In the genomic region with DNA sequence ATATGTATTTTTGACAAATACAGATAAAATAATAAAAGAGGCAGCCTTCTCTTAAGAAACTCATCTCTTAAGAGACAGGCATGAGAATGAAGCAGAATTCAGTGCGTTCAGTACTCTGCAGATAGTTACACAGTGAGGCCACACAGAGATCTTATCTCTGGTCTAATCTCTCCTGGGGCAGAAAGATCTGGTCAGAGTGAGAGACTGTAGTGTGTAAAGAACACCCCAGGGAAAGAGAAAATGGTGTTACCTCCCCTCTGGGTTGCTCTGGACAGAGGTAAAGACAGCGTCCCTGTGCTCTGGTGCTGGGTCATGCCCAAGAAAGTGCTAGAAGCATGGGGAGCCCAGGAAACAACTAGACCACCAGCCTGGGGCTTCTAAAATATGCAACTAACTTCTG, we compare ENCODE assay signal across 15 cellular contexts.
DNase-seq lines count a peak whose midpoint lies in the region; ATAC-seq and TF ChIP-seq lines count a peak whose summit lies in the region.
"Had no signal": no experiment of that assay in that cellular context is flagged by ENCODE, and none has a peak within 500 bp of the region (broad histone marks: within the 10 kb centered on the region; RNA-seq: fewer than 3 reads in every experiment).

No MANE protein-coding gene starts in this region.

- no peak overlapping the region for H3K4me3 ChIP-seq in AG04450 (ENCODE audit: low read depth, low read length)
- no peak overlapping the region for H3K4me3 ChIP-seq in DND-41 (ENCODE audit: low read depth in 1 of 2, low read length in 2 of 2)
- H3K4me3 ChIP-seq in mesendoderm (ENCODE audit: low read length), result no peak overlapping the region
- no peak overlapping the region for H3K4me3 ChIP-seq in naive thymus-derived CD4-positive, alpha-beta T cell (ENCODE audit: low read length)
- H3K4me3 ChIP-seq: A549, BLaER1, GM12878, GM23338 had no signal

- H3K79me1 ChIP-seq in mesendoderm (ENCODE audit: low read length), result no peaks in the 10 kb centered on the region

- peaks cover 0 to 17% (median 4%) of the 10 kb centered on the region in 11 donors for H3K9me3 Mint-ChIP-seq in naive thymus-derived CD4-positive, alpha-beta T cell

- no peak overlapping the region for H3K4me3 Mint-ChIP-seq in naive thymus-derived CD4-positive, alpha-beta T cell
- H3K4me3 Mint-ChIP-seq: CD8-positive, alpha-beta memory T cell; GM23338; IgD-negative memory B cell had no signal

- no peaks in the 10 kb centered on the region for H3K79me2 ChIP-seq in DND-41 (ENCODE audit: insufficient read depth, low read length)
- H3K79me2 ChIP-seq in mesendoderm (ENCODE audit: control insufficient read depth, insufficient read depth, low read length), result no peaks in the 10 kb centered on the region

- H4K8ac ChIP-seq in mesendoderm (ENCODE audit: low read depth, low read length), result no peak overlapping the region

- POLR2A ChIA-PET in AG04450 (lab: Yijun Ruan, JAX), result no interaction called here
- POLR2A ChIA-PET in naive thymus-derived CD4-positive, alpha-beta T cell (lab: Charles Lee), result no interaction called here

- H3K27ac ChIP-seq in AG04450 (ENCODE audit: low read depth, low read length), result peak overlapping the region; percentile 25
- no peak overlapping the region for H3K27ac ChIP-seq in DND-41 (ENCODE audit: low read length)
- H3K27ac ChIP-seq in VCaP, result peak overlapping the region; percentile 26; the same call in 1 of the 2 replicates
- no peak overlapping the region for H3K27ac ChIP-seq in mesendoderm (ENCODE audit: low read depth, low read length)
- H3K27ac ChIP-seq in naive thymus-derived CD4-positive, alpha-beta T cell (ENCODE audit: low read depth, low read length), result no peak overlapping the region
- H3K27ac ChIP-seq: A549, BLaER1 had no signal

- no peak overlapping the region for H2BK5ac ChIP-seq in mesendoderm (ENCODE audit: low read length)

- ATAC-seq in DND-41 (ENCODE audit: insufficient read depth, low read depth) (peak; percentile 74), GM18858 (IDR thresholded peaks at IDR 0.05; ENCODE audit: unreplicated experiment) (no peak)
- no peak for ATAC-seq in naive thymus-derived CD4-positive, alpha-beta T cell
- ATAC-seq: A549, GM12878, GM23338 had no signal

- no peaks in the 10 kb centered on the region for H3K4me1 ChIP-seq in DND-41 (ENCODE audit: insufficient read depth, low read length)
- H3K4me1 ChIP-seq in mesendoderm (ENCODE audit: control insufficient read depth, low read depth, low read length), result no peaks in the 10 kb centered on the region
- no peaks in the 10 kb centered on the region for H3K4me1 ChIP-seq in naive thymus-derived CD4-positive, alpha-beta T cell (ENCODE audit: control insufficient read depth in 2 of 2, insufficient read depth in 2 of 2, low read length in 2 of 2)
- H3K4me1 ChIP-seq: A549, BLaER1 had no signal

- intact Hi-C loops in naive thymus-derived CD4-positive, alpha-beta T cell (cut with micrococcal nuclease), result no loop called here

- peaks cover 4% of the 10 kb centered on the region; the same call in 1 of the 2 replicates for H3K9me3 ChIP-seq in AG04450 (ENCODE audit: control insufficient read depth, insufficient read depth, low read length)
- H3K9me3 ChIP-seq in DND-41 (ENCODE audit: insufficient read depth, low read length, severe bottlenecking), result peaks cover 3% of the 10 kb centered on the region
- no peaks in the 10 kb centered on the region for H3K9me3 ChIP-seq in naive thymus-derived CD4-positive, alpha-beta T cell (ENCODE audit: control insufficient read depth in 2 of 3, low read length in 3 of 3)

- no peak overlapping the region for H3K4ac ChIP-seq in mesendoderm (ENCODE audit: low read depth, low read length)

- H2BK15ac ChIP-seq in mesendoderm (replicated peaks; ENCODE audit: low read depth), result no peak overlapping the region

- CTCF ChIA-PET in AG04450 (lab: Charles Lee), result no interaction called here
- CTCF ChIA-PET in naive thymus-derived CD4-positive, alpha-beta T cell (lab: Charles Lee), result no interaction called here

- no CpG with 5 or more reads among the region's 2 CpGs for WGBS in mesendoderm (ENCODE audit: extremely low coverage, insufficient coverage, low lambda C conversion rate)

- H3K4me2 ChIP-seq in DND-41 (ENCODE audit: insufficient read depth, low read length), result no peak overlapping the region
- no peak overlapping the region for H3K4me2 ChIP-seq in mesendoderm (ENCODE audit: low read length)
- H3K4me2 ChIP-seq: A549, BLaER1, GM23338 had no signal

- no peak for DNase-seq in AG04450 (ENCODE audit: low read depth, low spot score)
- DNase-seq in DND-41, result no peak
- peak; percentile 65 for DNase-seq in mesendoderm
- DNase-seq in naive thymus-derived CD4-positive, alpha-beta T cell, result no peak
- DNase-seq in activated naive CD4-positive, alpha-beta T cell treated with anti-CD3 and anti-CD28 coated beads, Interleukin-2, amount 50 U/mL, for 16 hours, result no peak
- DNase-seq: Caco-2; CD8-positive, alpha-beta memory T cell; H7 had no signal

- H3K56ac ChIP-seq in mesendoderm (ENCODE audit: low read length), result no peak overlapping the region

- H2AK5ac ChIP-seq in mesendoderm (ENCODE audit: low read length), result no peak overlapping the region

- no peaks in the 10 kb centered on the region for H4K20me1 ChIP-seq in DND-41 (ENCODE audit: insufficient read depth, low read length)
- H4K20me1 ChIP-seq: BLaER1 had no signal

- peaks cover 0 to 9% (median 8%) of the 10 kb centered on the region in 5 donors for H3K27me3 Mint-ChIP-seq in naive thymus-derived CD4-positive, alpha-beta T cell
- H3K27me3 Mint-ChIP-seq: IgD-negative memory B cell had no signal

- no peaks in the 10 kb centered on the region for H3K4me1 Mint-ChIP-seq in naive thymus-derived CD4-positive, alpha-beta T cell
- H3K4me1 Mint-ChIP-seq: CD8-positive, alpha-beta memory T cell; GM23338; IgD-negative memory B cell had no signal

- H3K18ac ChIP-seq in mesendoderm (ENCODE audit: low read length), result peak overlapping the region; percentile 20

- peaks cover 18% of the 10 kb centered on the region; the same call in 1 of the 2 replicates for H3K36me3 ChIP-seq in DND-41 (ENCODE audit: insufficient read depth, low read length)
- H3K36me3 ChIP-seq in mesendoderm (ENCODE audit: control insufficient read depth, insufficient read depth, low read length), result peaks cover 5% of the 10 kb centered on the region
- no peaks in the 10 kb centered on the region for H3K36me3 ChIP-seq in naive thymus-derived CD4-positive, alpha-beta T cell (ENCODE audit: control insufficient read depth in 2 of 3, insufficient read depth in 3 of 3, low read length in 3 of 3)
- H3K36me3 ChIP-seq: BLaER1 had no signal

- H3K36me3 Mint-ChIP-seq in naive thymus-derived CD4-positive, alpha-beta T cell, result no peaks in the 10 kb centered on the region

- no peak overlapping the region for H2AFZ ChIP-seq in DND-41 (ENCODE audit: low read depth, low read length)
- H2AFZ ChIP-seq: GM23338 had no signal

- H3K9ac ChIP-seq in DND-41 (ENCODE audit: low read depth, low read length), result no peak overlapping the region
- no peak overlapping the region for H3K9ac ChIP-seq in mesendoderm (ENCODE audit: low read length)
- H3K9ac ChIP-seq: BLaER1 had no signal

- TF ChIP-seq CTCF in AG04450 (IDR thresholded peaks at IDR 0.05; ENCODE audit: low read depth, low read length), result no peak
- TF ChIP-seq CTCF in DND-41 (IDR thresholded peaks at IDR 0.05; ENCODE audit: borderline replicate concordance, extremely low read depth, low read length, poor library complexity, severe bottlenecking), result no peak
- no peak for TF ChIP-seq CTCF in VCaP (conservative IDR thresholded peaks at IDR 0.05)

- no peak overlapping the region for H4K5ac ChIP-seq in mesendoderm (ENCODE audit: low read length)

- no peak overlapping the region for H3K27ac Mint-ChIP-seq in naive thymus-derived CD4-positive, alpha-beta T cell
- H3K27ac Mint-ChIP-seq: GM23338, IgD-negative memory B cell had no signal

- no peak overlapping the region for H3K23ac ChIP-seq in mesendoderm (ENCODE audit: low read length)

- no peaks in the 10 kb centered on the region for H3K27me3 ChIP-seq in AG04450 (ENCODE audit: control insufficient read depth, insufficient read depth, low read length)
- H3K27me3 ChIP-seq in DND-41 (ENCODE audit: insufficient read depth, low read length, poor library complexity), result no peaks in the 10 kb centered on the region
- no peaks in the 10 kb centered on the region for H3K27me3 ChIP-seq in mesendoderm (ENCODE audit: insufficient read depth, low read length, poor library complexity)
- no peaks in the 10 kb centered on the region for H3K27me3 ChIP-seq in naive thymus-derived CD4-positive, alpha-beta T cell (ENCODE audit: control insufficient read depth in 2 of 2, insufficient read depth in 2 of 2, low read length in 2 of 2)
- H3K27me3 ChIP-seq: BLaER1 had no signal

- no peak overlapping the region for H2BK120ac ChIP-seq in mesendoderm (ENCODE audit: low read depth, low read length)

Comparison
In these comparisons a context has a peak if more than half of its experiments do, and no peak if none do; other contexts are left out.
1. H3K27ac ChIP-seq: peak in AG04450 (single experiment) and VCaP (single experiment); none in DND-41 (single experiment), mesendoderm (single experiment) and naive thymus-derived CD4-positive, alpha-beta T cell (single experiment).